Comparison of ENCODE assay signal across 8 cellular contexts in genomic region chr21:33478858-33479678, GRCh38. TPM values are rescaled to one million over a fixed set of nuclear protein-coding genes. Genes with fewer than 3 reads are reported as not detected.
A peak's percentile ranks its signal among the peaks of the same experiment; 100 is the strongest.
DNase-seq lines count a peak whose midpoint lies in the region; ATAC-seq and TF ChIP-seq lines count a peak whose summit lies in the region.

No MANE protein-coding gene starts in this region.

- CTCF ChIA-PET in activated B cell treated with CpG ODN at 0.5 μM for 24 hours (lab: Charles Lee) = interaction anchor here (1.1 to 2.1 kb wide), 5 partner anchors 12 to 283 kb away, joined by 3 to 13 read pairs (median 6); partner anchors contain the start of gene DNAJC28

- H3K27ac Mint-ChIP-seq in activated B cell treated with CpG ODN at 0.5 μM for 24 hours (peak overlapping the region; percentile 86), chondrocyte (ENCODE audit: unreplicated experiment) (peak overlapping the region; percentile 76)

- H3K4me3 Mint-ChIP-seq in activated B cell treated with CpG ODN at 0.5 μM for 24 hours (peak overlapping the region; percentile 90), chondrocyte (ENCODE audit: unreplicated experiment) (peak overlapping the region; percentile 87)

- POLR2A ChIA-PET in activated B cell treated with CpG ODN at 0.5 μM for 24 hours (lab: Charles Lee) = interaction anchor here (0.6 to 3.4 kb wide), 23 partner anchors 12 to 910 kb away, joined by 3 to 71 read pairs (median 5); partner anchors contain the start of genes CRYZL1, DNAJC28, DONSON and GART

- H3K4me3 ChIP-seq in GM06990 (replicated peaks; ENCODE audit: low read depth, low read length) = peak overlapping the region; percentile 81

- no peaks in the 10 kb centered on the region for H3K27me3 ChIP-seq in GM06990 (replicated peaks; ENCODE audit: control insufficient read depth, insufficient read depth, low read length)

- H3K9me3 Mint-ChIP-seq in activated B cell treated with CpG ODN at 0.5 μM for 24 hours (no peaks in the 10 kb centered on the region), chondrocyte (ENCODE audit: low read depth) (no peaks in the 10 kb centered on the region)

- H3K27me3 Mint-ChIP-seq in activated B cell treated with CpG ODN at 0.5 μM for 24 hours = no peaks in the 10 kb centered on the region
- no peaks in the 10 kb centered on the region for H3K27me3 Mint-ChIP-seq in chondrocyte (ENCODE audit: low read depth)

- H3K4me1 Mint-ChIP-seq in activated B cell treated with CpG ODN at 0.5 μM for 24 hours (peaks cover 20% of the 10 kb centered on the region), chondrocyte (ENCODE audit: low read depth) (peaks cover 24% of the 10 kb centered on the region)

- intact Hi-C loops in activated B cell treated with CpG ODN at 0.5 μM for 24 hours (cut with micrococcal nuclease) = loop anchor here (1.0 to 2.0 kb wide), 4 partner anchors 63 to 708 kb away; partner anchors contain the start of genes DONSON, GART and PAXBP1
- intact Hi-C loops in left colon (cut with DNase I, micrococcal nuclease) = no loop called here

- H3K36me3 ChIP-seq in GM06990 (ENCODE audit: control insufficient read depth, insufficient read depth, low read length) = no peaks in the 10 kb centered on the region

- peaks cover 4% of the 10 kb centered on the region for H3K36me3 Mint-ChIP-seq in activated B cell treated with CpG ODN at 0.5 μM for 24 hours (ENCODE audit: low read depth)
- H3K36me3 Mint-ChIP-seq in chondrocyte (ENCODE audit: low read depth) = no peaks in the 10 kb centered on the region

- DNase-seq in GM06990 (ENCODE audit: extremely low read depth, insufficient read length) = peak; percentile 46
- peak; percentile 40 to 62 for DNase-seq in Kasumi-1 (lab: John Stamatoyannopoulos, UW)
- DNase-seq in activated B cell treated with CpG ODN at 0.5 μM for 24 hours = peak; percentile 22
- no peak for DNase-seq in chondrocyte (ENCODE audit: low spot score)
- DNase-seq in left colon = peak; percentile 37 to 56
- peak; percentile 44 for DNase-seq in stimulated activated CD4-positive, alpha-beta T cell treated with anti-CD3 and anti-CD28 coated beads, Interleukin-4, amount 100 ng/mL, for 1 hour
- DNase-seq in NCI-H1930 (lab: John Stamatoyannopoulos, UW) = no peak

- peak; percentile 21 for TF ChIP-seq CTCF in GM06990 (IDR thresholded peaks at IDR 0.05; ENCODE audit: insufficient read depth, low read length, poor library complexity, severe bottlenecking)
- TF ChIP-seq CTCF in activated B cell treated with CpG ODN at 0.5 μM for 24 hours (IDR thresholded peaks at IDR 0.05) = no peak
- peak; percentile 52 for TF ChIP-seq CTCF in chondrocyte (IDR thresholded peaks at IDR 0.05)

- ATAC-seq in GM21786 (IDR thresholded peaks at IDR 0.05; ENCODE audit: unreplicated experiment) (peak; percentile 25), activated B cell treated with CpG ODN at 0.5 μM for 24 hours (ENCODE audit: low read depth) (peak; percentile 12), left colon (peak; percentile 36)

RNA-seq across cellular contexts. Expression of gene TMEM50B, which starts 0.7 kb away (rescaled TPM):
- total RNA-seq in activated B cell treated with CpG ODN at 0.5 μM for 24 hours (42.3 and 47.2 TPM in 2 replicates), chondrocyte (26.8 to 31.0 TPM (median 28.7 TPM) in 3 replicates), left colon (10 to 100 TPM; 34.9 to 41.5 TPM)

RNA-seq across cellular contexts. Expression of gene DNAJC28, which starts 12.4 kb away (rescaled TPM):
- 0.53 and 0.66 TPM in 2 replicates for total RNA-seq in activated B cell treated with CpG ODN at 0.5 μM for 24 hours
- total RNA-seq in chondrocyte = 2.4 to 3.5 TPM (median 2.6 TPM) in 3 replicates
- total RNA-seq in left colon = 1 to 10 TPM; 2.5 to 4.0 TPM

Comparison
In these comparisons a context has a peak if more than half of its experiments do, and no peak if none do; other contexts are left out.
1. DNase-seq: peak in GM06990 (single experiment), Kasumi-1 (2 of 2), activated B cell treated with CpG ODN at 0.5 μM for 24 hours (single experiment), left colon (2 of 2) and stimulated activated CD4-positive, alpha-beta T cell treated with anti-CD3 and anti-CD28 coated beads, Interleukin-4, amount 100 ng/mL, for 1 hour (single experiment); none in chondrocyte (single experiment) and NCI-H1930 (0 of 2).
2. Peak in every context shown above with its lines, with median percentiles within 50 percentile points of each other: ATAC-seq.